In the genomic region with DNA sequence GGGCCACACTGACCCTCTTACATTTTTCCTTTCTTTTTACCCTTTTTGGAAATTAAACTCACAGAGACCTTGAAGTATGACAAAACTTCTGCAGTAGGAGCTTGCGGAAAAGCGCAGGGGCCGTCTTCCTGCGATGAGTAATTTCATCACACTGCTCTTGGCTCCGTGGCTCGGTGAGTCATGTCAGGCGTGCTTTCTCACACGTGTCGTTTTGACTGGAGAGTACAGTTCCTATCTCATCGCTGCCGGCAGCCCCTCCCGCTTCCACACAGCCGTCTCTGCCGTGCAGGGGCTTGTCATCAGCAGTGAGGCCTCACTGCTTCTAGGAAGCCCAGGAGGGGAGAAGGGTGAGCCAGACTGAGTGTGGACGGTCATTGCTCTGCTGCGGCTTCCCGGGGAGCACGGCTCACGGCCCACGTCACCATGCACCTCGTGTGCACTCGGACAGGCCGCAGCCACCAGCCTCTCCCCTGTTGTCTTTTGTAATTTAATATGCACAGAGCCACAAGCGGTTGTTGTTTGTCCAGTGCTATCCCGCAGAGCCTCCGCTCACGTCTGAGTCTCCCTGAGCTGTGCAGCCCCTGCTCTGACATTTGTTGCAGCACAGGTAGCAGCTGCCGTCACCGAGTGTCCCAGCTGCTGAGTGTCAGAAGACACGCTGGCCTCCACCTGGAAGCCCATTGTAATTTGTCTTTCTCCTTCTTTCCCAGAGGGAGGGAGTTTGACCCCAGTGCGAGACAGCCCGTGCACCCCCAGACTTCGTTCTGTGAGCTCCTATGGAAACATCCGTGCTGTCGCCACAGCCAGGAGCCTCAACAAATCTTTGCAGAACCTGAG, we compare ENCODE assay signal across 1 cellular context.
TF ChIP-seq lines count a peak whose summit lies in the region.

No MANE protein-coding gene starts in this region.

TF ChIP-seq in HEK293, 187 proteins besides CTCF, POLR2A, EP300 and RAD21 (continued from another document):
- TF ChIP-seq ZNF324 (tag by site-specific recombination; IDR thresholded peaks at IDR 0.05) (0 out of 2 replicates have a peak, but pooled peaks have one; percentile 28), ZFP41 (tag by site-specific recombination; IDR thresholded peaks at IDR 0.05; ENCODE audit: borderline replicate concordance) (no peak), SP2 (tag by site-specific recombination; IDR thresholded peaks at IDR 0.05) (0 out of 2 replicates have a peak, but pooled peaks have one; percentile 13), ZNF677 (tag by site-specific recombination; IDR thresholded peaks at IDR 0.05) (no peak), ZNF600 (tag by site-specific recombination; IDR thresholded peaks at IDR 0.05) (peak; percentile 81), ZFP37 (tag by site-specific recombination; IDR thresholded peaks at IDR 0.05) (no peak), ZNF792 (tag by site-specific recombination; IDR thresholded peaks at IDR 0.05) (no peak), ZNF366 (tag by site-specific recombination; conservative IDR thresholded peaks at IDR 0.05) (peak; percentile 63), ZSCAN23 (tag by site-specific recombination; IDR thresholded peaks at IDR 0.05) (no peak), ZBTB1 (tag by site-specific recombination; IDR thresholded peaks at IDR 0.05) (no peak), SCRT2 (tag by site-specific recombination; IDR thresholded peaks at IDR 0.05) (peak; percentile 22; the same call in 1 of the 2 replicates), ZNF830 (tag by site-specific recombination; IDR thresholded peaks at IDR 0.05; ENCODE audit: low read depth) (no peak), ZNF660 (tag by site-specific recombination; IDR thresholded peaks at IDR 0.05) (peak; percentile 90), ZNF10 (tag by site-specific recombination; IDR thresholded peaks at IDR 0.05) (peak; percentile 12; the same call in 1 of the 2 replicates), ZIC2 (tag by site-specific recombination; IDR thresholded peaks at IDR 0.05) (peak; percentile 90), ZBTB48 (tag by site-specific recombination; IDR thresholded peaks at IDR 0.05) (peak; percentile 61; the same call in 1 of the 2 replicates), ZNF302 (tag by site-specific recombination; IDR thresholded peaks at IDR 0.05; ENCODE audit: low read depth) (no peak), ZBTB21 (tag by site-specific recombination; IDR thresholded peaks at IDR 0.05) (peak; percentile 69), ZNF785 (tag by site-specific recombination; IDR thresholded peaks at IDR 0.05) (no peak), ZNF423 (tag by site-specific recombination; IDR thresholded peaks at IDR 0.05) (no peak), OSR2 (tag by site-specific recombination; IDR thresholded peaks at IDR 0.05) (peak; percentile 33; the same call in 1 of the 2 replicates), ZNF558 (tag by site-specific recombination; IDR thresholded peaks at IDR 0.05) (0 out of 2 replicates have a peak, but pooled peaks have one; percentile 35), KLF16 (tag by site-specific recombination; IDR thresholded peaks at IDR 0.05) (no peak), ZNF138 (tag by site-specific recombination; IDR thresholded peaks at IDR 0.05; ENCODE audit: borderline replicate concordance) (no peak), HOXC10 (CRISPR knock-in tag; IDR thresholded peaks at IDR 0.05) (no peak), ZBTB8A (tag by site-specific recombination; IDR thresholded peaks at IDR 0.05) (no peak), SP7 (tag by site-specific recombination; IDR thresholded peaks at IDR 0.05) (peak; percentile 80), ZNF664 (tag by site-specific recombination; IDR thresholded peaks at IDR 0.05) (peak; percentile 96), ZNF292 (tag by site-specific recombination; IDR thresholded peaks at IDR 0.05; ENCODE audit: borderline replicate concordance, low read depth) (no peak), ZNF707 (tag by site-specific recombination; IDR thresholded peaks at IDR 0.05) (no peak), ZNF394 (tag by site-specific recombination; IDR thresholded peaks at IDR 0.05; ENCODE audit: borderline replicate concordance) (no peak), ZEB2 (tag by site-specific recombination; IDR thresholded peaks at IDR 0.05) (peak; percentile 83)
- TF ChIP-seq, protein P1, sequence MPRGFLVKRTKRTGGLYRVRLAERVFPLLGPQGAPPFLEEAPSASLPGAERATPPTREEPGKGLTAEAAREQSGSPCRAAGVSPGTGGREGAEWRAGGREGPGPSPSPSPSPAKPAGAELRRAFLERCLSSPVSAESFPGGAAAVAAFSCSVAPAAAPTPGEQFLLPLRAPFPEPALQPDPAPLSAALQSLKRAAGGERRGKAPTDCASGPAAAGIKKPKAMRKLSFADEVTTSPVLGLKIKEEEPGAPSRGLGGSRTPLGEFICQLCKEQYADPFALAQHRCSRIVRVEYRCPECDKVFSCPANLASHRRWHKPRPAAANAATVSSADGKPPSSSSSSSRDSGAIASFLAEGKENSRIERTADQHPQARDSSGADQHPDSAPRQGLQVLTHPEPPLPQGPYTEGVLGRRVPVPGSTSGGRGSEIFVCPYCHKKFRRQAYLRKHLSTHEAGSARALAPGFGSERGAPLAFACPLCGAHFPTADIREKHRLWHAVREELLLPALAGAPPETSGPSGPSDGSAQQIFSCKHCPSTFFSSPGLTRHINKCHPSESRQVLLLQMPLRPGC (tag by site-specific recombination; IDR thresholded peaks at IDR 0.05), result 0 out of 2 replicates have a peak, but pooled peaks have one; percentile 25
- TF ChIP-seq, protein P2, sequence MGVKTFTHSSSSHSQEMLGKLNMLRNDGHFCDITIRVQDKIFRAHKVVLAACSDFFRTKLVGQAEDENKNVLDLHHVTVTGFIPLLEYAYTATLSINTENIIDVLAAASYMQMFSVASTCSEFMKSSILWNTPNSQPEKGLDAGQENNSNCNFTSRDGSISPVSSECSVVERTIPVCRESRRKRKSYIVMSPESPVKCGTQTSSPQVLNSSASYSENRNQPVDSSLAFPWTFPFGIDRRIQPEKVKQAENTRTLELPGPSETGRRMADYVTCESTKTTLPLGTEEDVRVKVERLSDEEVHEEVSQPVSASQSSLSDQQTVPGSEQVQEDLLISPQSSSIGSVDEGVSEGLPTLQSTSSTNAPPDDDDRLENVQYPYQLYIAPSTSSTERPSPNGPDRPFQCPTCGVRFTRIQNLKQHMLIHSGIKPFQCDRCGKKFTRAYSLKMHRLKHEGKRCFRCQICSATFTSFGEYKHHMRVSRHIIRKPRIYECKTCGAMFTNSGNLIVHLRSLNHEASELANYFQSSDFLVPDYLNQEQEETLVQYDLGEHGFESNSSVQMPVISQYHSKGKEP (tag by site-specific recombination; IDR thresholded peaks at IDR 0.05), result no peak
- TF ChIP-seq, protein P3, sequence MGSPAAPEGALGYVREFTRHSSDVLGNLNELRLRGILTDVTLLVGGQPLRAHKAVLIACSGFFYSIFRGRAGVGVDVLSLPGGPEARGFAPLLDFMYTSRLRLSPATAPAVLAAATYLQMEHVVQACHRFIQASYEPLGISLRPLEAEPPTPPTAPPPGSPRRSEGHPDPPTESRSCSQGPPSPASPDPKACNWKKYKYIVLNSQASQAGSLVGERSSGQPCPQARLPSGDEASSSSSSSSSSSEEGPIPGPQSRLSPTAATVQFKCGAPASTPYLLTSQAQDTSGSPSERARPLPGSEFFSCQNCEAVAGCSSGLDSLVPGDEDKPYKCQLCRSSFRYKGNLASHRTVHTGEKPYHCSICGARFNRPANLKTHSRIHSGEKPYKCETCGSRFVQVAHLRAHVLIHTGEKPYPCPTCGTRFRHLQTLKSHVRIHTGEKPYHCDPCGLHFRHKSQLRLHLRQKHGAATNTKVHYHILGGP (tag by site-specific recombination; IDR thresholded peaks at IDR 0.05), result peak; percentile 46; the same call in 1 of the 2 replicates
- TF ChIP-seq, protein P4, sequence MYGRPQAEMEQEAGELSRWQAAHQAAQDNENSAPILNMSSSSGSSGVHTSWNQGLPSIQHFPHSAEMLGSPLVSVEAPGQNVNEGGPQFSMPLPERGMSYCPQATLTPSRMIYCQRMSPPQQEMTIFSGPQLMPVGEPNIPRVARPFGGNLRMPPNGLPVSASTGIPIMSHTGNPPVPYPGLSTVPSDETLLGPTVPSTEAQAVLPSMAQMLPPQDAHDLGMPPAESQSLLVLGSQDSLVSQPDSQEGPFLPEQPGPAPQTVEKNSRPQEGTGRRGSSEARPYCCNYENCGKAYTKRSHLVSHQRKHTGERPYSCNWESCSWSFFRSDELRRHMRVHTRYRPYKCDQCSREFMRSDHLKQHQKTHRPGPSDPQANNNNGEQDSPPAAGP (tag by site-specific recombination; IDR thresholded peaks at IDR 0.05), result peak; percentile 92
- TF ChIP-seq, protein P5, sequence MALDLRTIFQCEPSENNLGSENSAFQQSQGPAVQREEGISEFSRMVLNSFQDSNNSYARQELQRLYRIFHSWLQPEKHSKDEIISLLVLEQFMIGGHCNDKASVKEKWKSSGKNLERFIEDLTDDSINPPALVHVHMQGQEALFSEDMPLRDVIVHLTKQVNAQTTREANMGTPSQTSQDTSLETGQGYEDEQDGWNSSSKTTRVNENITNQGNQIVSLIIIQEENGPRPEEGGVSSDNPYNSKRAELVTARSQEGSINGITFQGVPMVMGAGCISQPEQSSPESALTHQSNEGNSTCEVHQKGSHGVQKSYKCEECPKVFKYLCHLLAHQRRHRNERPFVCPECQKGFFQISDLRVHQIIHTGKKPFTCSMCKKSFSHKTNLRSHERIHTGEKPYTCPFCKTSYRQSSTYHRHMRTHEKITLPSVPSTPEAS (tag by site-specific recombination; IDR thresholded peaks at IDR 0.05), result no peak
- TF ChIP-seq, protein P6, sequence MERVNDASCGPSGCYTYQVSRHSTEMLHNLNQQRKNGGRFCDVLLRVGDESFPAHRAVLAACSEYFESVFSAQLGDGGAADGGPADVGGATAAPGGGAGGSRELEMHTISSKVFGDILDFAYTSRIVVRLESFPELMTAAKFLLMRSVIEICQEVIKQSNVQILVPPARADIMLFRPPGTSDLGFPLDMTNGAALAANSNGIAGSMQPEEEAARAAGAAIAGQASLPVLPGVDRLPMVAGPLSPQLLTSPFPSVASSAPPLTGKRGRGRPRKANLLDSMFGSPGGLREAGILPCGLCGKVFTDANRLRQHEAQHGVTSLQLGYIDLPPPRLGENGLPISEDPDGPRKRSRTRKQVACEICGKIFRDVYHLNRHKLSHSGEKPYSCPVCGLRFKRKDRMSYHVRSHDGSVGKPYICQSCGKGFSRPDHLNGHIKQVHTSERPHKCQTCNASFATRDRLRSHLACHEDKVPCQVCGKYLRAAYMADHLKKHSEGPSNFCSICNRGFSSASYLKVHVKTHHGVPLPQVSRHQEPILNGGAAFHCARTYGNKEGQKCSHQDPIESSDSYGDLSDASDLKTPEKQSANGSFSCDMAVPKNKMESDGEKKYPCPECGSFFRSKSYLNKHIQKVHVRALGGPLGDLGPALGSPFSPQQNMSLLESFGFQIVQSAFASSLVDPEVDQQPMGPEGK (tag by site-specific recombination; IDR thresholded peaks at IDR 0.05), result peak; percentile 40; the same call in 1 of the 2 replicates
TF ChIP-seq in HEK293: peak in this region for 24.
